Comparison of ENCODE assay signal across 2 cellular contexts in the genomic region with DNA sequence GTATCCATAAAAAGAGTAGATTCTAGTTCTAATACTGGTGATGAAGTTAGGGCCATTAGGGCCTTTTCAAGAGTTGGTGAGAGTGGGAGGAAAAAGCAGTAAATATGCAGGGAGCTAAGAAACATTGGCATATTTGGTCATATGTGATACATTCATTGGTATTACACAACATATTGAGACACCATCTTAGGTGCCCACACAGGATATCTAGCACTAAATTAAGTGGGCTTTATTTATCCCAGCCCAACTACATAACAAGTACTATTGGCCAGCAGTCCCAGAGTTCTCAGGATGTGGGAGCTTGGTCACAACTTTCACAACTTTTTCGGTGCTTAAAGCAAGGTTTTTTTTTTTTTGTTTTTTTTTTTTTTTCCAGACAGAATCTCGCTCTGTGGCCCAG.
TF ChIP-seq lines count a peak whose summit lies in the region.

No MANE protein-coding gene starts in this region.

TF ChIP-seq in HEK293T, 16 proteins besides CTCF, POLR2A, EP300 and RAD21 (continued from another document):
- TF ChIP-seq, protein P1, sequence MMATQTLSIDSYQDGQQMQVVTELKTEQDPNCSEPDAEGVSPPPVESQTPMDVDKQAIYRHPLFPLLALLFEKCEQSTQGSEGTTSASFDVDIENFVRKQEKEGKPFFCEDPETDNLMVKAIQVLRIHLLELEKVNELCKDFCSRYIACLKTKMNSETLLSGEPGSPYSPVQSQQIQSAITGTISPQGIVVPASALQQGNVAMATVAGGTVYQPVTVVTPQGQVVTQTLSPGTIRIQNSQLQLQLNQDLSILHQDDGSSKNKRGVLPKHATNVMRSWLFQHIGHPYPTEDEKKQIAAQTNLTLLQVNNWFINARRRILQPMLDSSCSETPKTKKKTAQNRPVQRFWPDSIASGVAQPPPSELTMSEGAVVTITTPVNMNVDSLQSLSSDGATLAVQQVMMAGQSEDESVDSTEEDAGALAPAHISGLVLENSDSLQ (IDR thresholded peaks at IDR 0.05): no peak
- TF ChIP-seq BHLHE40 (IDR thresholded peaks at IDR 0.05; ENCODE audit: borderline replicate concordance) (no peak), SUZ12 (IDR thresholded peaks at IDR 0.05) (no peak), L3MBTL2 (conservative IDR thresholded peaks at IDR 0.05) (no peak), SP1 (IDR thresholded peaks at IDR 0.05) (no peak), TARDBP (IDR thresholded peaks at IDR 0.05) (no peak), HDGF (IDR thresholded peaks at IDR 0.05; ENCODE audit: borderline replicate concordance) (no peak), FOXM1 (IDR thresholded peaks at IDR 0.05; ENCODE audit: borderline replicate concordance) (no peak), FOXK2 (IDR thresholded peaks at IDR 0.05) (no peak)
TF ChIP-seq in HEK293T: peak in this region for 0.

TF ChIP-seq in WTC11, 78 proteins besides CTCF, POLR2A, EP300 and RAD21 (continued from another document):
- no peak for TF ChIP-seq ZNF121 (CRISPR knock-in tag; IDR thresholded peaks at IDR 0.05)
- TF ChIP-seq, protein P2, sequence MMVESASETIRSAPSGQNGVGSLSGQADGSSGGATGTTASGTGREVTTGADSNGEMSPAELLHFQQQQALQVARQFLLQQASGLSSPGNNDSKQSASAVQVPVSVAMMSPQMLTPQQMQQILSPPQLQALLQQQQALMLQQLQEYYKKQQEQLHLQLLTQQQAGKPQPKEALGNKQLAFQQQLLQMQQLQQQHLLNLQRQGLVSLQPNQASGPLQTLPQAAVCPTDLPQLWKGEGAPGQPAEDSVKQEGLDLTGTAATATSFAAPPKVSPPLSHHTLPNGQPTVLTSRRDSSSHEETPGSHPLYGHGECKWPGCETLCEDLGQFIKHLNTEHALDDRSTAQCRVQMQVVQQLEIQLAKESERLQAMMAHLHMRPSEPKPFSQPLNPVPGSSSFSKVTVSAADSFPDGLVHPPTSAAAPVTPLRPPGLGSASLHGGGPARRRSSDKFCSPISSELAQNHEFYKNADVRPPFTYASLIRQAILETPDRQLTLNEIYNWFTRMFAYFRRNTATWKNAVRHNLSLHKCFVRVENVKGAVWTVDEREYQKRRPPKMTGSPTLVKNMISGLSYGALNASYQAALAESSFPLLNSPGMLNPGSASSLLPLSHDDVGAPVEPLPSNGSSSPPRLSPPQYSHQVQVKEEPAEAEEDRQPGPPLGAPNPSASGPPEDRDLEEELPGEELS (CRISPR knock-in tag; IDR thresholded peaks at IDR 0.05): no peak
- TF ChIP-seq, protein P3, sequence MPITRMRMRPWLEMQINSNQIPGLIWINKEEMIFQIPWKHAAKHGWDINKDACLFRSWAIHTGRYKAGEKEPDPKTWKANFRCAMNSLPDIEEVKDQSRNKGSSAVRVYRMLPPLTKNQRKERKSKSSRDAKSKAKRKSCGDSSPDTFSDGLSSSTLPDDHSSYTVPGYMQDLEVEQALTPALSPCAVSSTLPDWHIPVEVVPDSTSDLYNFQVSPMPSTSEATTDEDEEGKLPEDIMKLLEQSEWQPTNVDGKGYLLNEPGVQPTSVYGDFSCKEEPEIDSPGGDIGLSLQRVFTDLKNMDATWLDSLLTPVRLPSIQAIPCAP (CRISPR knock-in tag; IDR thresholded peaks at IDR 0.05): no peak
- TF ChIP-seq, protein P4, sequence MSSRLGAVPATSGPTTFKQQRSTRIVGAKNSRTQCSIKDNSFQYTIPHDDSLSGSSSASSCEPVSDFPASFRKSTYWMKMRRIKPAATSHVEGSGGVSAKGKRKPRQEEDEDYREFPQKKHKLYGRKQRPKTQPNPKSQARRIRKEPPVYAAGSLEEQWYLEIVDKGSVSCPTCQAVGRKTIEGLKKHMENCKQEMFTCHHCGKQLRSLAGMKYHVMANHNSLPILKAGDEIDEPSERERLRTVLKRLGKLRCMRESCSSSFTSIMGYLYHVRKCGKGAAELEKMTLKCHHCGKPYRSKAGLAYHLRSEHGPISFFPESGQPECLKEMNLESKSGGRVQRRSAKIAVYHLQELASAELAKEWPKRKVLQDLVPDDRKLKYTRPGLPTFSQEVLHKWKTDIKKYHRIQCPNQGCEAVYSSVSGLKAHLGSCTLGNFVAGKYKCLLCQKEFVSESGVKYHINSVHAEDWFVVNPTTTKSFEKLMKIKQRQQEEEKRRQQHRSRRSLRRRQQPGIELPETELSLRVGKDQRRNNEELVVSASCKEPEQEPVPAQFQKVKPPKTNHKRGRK (CRISPR knock-in tag; IDR thresholded peaks at IDR 0.05; ENCODE audit: borderline replicate concordance): no peak
